Comparison of ENCODE assay signal across 13 cellular contexts in genomic region chr19:3683405-3683865, GRCh38. TPM values are rescaled to one million over a fixed set of nuclear protein-coding genes. Genes with fewer than 3 reads are reported as not detected.
A peak's percentile ranks its signal among the peaks of the same experiment; 100 is the strongest.
DNase-seq lines count a peak whose midpoint lies in the region; ATAC-seq and TF ChIP-seq lines count a peak whose summit lies in the region.
"Had no signal": no experiment of that assay in that cellular context is flagged by ENCODE, and none has a peak within 500 bp of the region (broad histone marks: within the 10 kb centered on the region; RNA-seq: fewer than 3 reads in every experiment).

No MANE protein-coding gene starts in this region.

- intact Hi-C loops in CD4-positive, alpha-beta T cell (cut with DNase I, micrococcal nuclease): no loop called here
- intact Hi-C loops in heart right ventricle (cut with DNase I): loop anchor here in 1 of 10 donors (1.0 kb wide), 1 partner anchor 12 kb away; no protein-coding TSS in a partner anchor

- 57 to 60% methylated on average over 18 to 19 of the region's 19 CpGs for WGBS in heart right ventricle, 2 donors
- no CpG with 5 or more reads among the region's 19 CpGs for WGBS in neuronal stem cell (ENCODE audit: extremely low coverage in 2 of 2, insufficient read length in 2 of 2, insufficient replicate concordance in 1 of 2), 2 donors

- H3K79me1 ChIP-seq in neuronal stem cell (ENCODE audit: low read depth, low read length): peaks cover 27% of the 10 kb centered on the region

- H4K91ac ChIP-seq in neuronal stem cell (ENCODE audit: low read depth, low read length, poor library complexity): no peak overlapping the region

- POLR2A ChIA-PET in CD4-positive, alpha-beta T cell (lab: Charles Lee): no interaction called here

- no peak for ATAC-seq in CD4-positive, alpha-beta T cell (ENCODE audit: poor library complexity)
- ATAC-seq in heart right ventricle (peak; percentile 41 to 93 (median 82)), HG03342 (IDR thresholded peaks at IDR 0.05; ENCODE audit: unreplicated experiment) (no peak), GM18511 (IDR thresholded peaks at IDR 0.05; ENCODE audit: unreplicated experiment) (no peak)
- no peak for ATAC-seq in stimulated activated effector memory CD8-positive, alpha-beta T cell treated with anti-CD3 and anti-CD28 coated beads, Interleukin-12 subunit alpha, Interleukin-12 subunit beta, amount 100 ng/mL, for 72 hours

- peaks cover 0 to 23% (median 6%) of the 10 kb centered on the region in 9 donors for H3K36me3 ChIP-seq in heart right ventricle
- peaks cover 0 to 11% of the 10 kb centered on the region in 2 donors for H3K36me3 ChIP-seq in neuronal stem cell (replicated peaks in 1 of 2; ENCODE audit: control insufficient read depth in 2 of 2, insufficient read depth in 2 of 2, low read length in 2 of 2)

- H4K8ac ChIP-seq in neuronal stem cell (ENCODE audit: low read depth, low read length): peak overlapping the region; percentile 65

- peak overlapping the region; percentile 93 for H3K23ac ChIP-seq in neuronal stem cell (ENCODE audit: low read depth, low read length, poor library complexity)

- CTCF ChIA-PET in CD4-positive, alpha-beta T cell (lab: Charles Lee): interaction anchor here (1.9 kb wide), 1 partner anchor 9 kb away, joined by 5 read pairs; no protein-coding TSS in a partner anchor

- H3K14ac ChIP-seq in neuronal stem cell (ENCODE audit: low read length): peak overlapping the region; percentile 98

- H3K36me3 Mint-ChIP-seq in CD4-positive, alpha-beta T cell (ENCODE audit: low read depth): peaks cover 10% of the 10 kb centered on the region
- H3K36me3 Mint-ChIP-seq in stimulated activated effector memory CD8-positive, alpha-beta T cell treated with anti-CD3 and anti-CD28 coated beads, Interleukin-12 subunit alpha, Interleukin-12 subunit beta, amount 100 ng/mL, for 72 hours: peaks cover 45% of the 10 kb centered on the region

- no peak overlapping the region for H2BK12ac ChIP-seq in neuronal stem cell (ENCODE audit: low read length)

- H2AFZ ChIP-seq in neuronal stem cell (ENCODE audit: low read length): peak overlapping the region; percentile 47

- peak overlapping the region in 1 of 10 donors; percentile 2 for H3K4me3 ChIP-seq in heart right ventricle
- peak overlapping the region in 1 of 2 donors; percentile 25 for H3K4me3 ChIP-seq in neuronal stem cell (ENCODE audit: low read length in 2 of 2)
- H3K4me3 ChIP-seq: vagina had no signal

- peaks cover 26% of the 10 kb centered on the region for H3K4me1 Mint-ChIP-seq in CD4-positive, alpha-beta T cell (ENCODE audit: low read depth)
- H3K4me1 Mint-ChIP-seq in stimulated activated effector memory CD8-positive, alpha-beta T cell treated with anti-CD3 and anti-CD28 coated beads, Interleukin-12 subunit alpha, Interleukin-12 subunit beta, amount 100 ng/mL, for 72 hours: peaks cover 40% of the 10 kb centered on the region

- H3K4me3 Mint-ChIP-seq in CD4-positive, alpha-beta T cell: peak overlapping the region; percentile 51
- H3K4me3 Mint-ChIP-seq in stimulated activated effector memory CD8-positive, alpha-beta T cell treated with anti-CD3 and anti-CD28 coated beads, Interleukin-12 subunit alpha, Interleukin-12 subunit beta, amount 100 ng/mL, for 72 hours: no peak overlapping the region

- H2BK120ac ChIP-seq in neuronal stem cell (ENCODE audit: low read depth, low read length): no peak overlapping the region

- H3K9me3 ChIP-seq in CD4-positive, alpha-beta T cell (ENCODE audit: control insufficient read depth, low read length): no peaks in the 10 kb centered on the region
- H3K9me3 ChIP-seq in heart right ventricle: peaks cover 0 to 12% (median 5%) of the 10 kb centered on the region in 11 donors
- H3K9me3 ChIP-seq in neuronal stem cell (replicated peaks in 1 of 2; ENCODE audit: control insufficient read depth in 2 of 2, insufficient read depth in 1 of 2, low read depth in 1 of 2, low read length in 2 of 2): peaks cover 0 to 11% of the 10 kb centered on the region in 2 donors
- H3K9me3 ChIP-seq: vagina had no signal

- H2BK5ac ChIP-seq in neuronal stem cell (ENCODE audit: low read length): peak overlapping the region; percentile 90

- H3K18ac ChIP-seq in neuronal stem cell (ENCODE audit: low read length): peak overlapping the region; percentile 87

- H2AK5ac ChIP-seq in neuronal stem cell (ENCODE audit: low read depth, low read length): peak overlapping the region; percentile 96

- H3K4me2 ChIP-seq in neuronal stem cell (ENCODE audit: insufficient read depth, low read length, poor library complexity, severe bottlenecking): no peak overlapping the region

- DNase-seq in CD4-positive, alpha-beta T cell: no peak
- DNase-seq in amniotic epithelial cell (ENCODE audit: low read depth) (peak; percentile 90), heart right ventricle (peak; percentile 56 to 63), neuronal stem cell (ENCODE audit: low spot score) (no peak), epidermal melanocyte (ENCODE audit: insufficient read length, low spot score) (no peak)
- no peak for DNase-seq in stimulated activated effector memory CD8-positive, alpha-beta T cell treated with anti-CD3 and anti-CD28 coated beads, Interleukin-12 subunit alpha, Interleukin-12 subunit beta, amount 100 ng/mL, for 72 hours (ENCODE audit: low spot score in 2 of 2)
- DNase-seq: activated CD4-positive, alpha-beta T cell treated with anti-CD3 and anti-CD28 coated beads for 48 hours; NCI-H1694; stimulated activated CD4-positive, alpha-beta T cell treated with anti-CD3 and anti-CD28 coated beads, Interleukin-4, amount 100 ng/mL, for 1 hour had no signal

- no peak overlapping the region for H3K4ac ChIP-seq in neuronal stem cell (ENCODE audit: low read length)

- H2BK15ac ChIP-seq in neuronal stem cell (ENCODE audit: low read length): peak overlapping the region; percentile 89

- peak overlapping the region; percentile 60 for H3K9ac ChIP-seq in neuronal stem cell (ENCODE audit: low read depth, low read length, poor library complexity)

- H3K4me1 ChIP-seq in heart right ventricle: peaks cover 4 to 47% (median 23%) of the 10 kb centered on the region in 9 donors
- H3K4me1 ChIP-seq in neuronal stem cell (ENCODE audit: control insufficient read depth in 2 of 2, insufficient read depth in 1 of 2, low read depth in 1 of 2, low read length in 2 of 2): peaks cover 20 to 25% of the 10 kb centered on the region in 2 donors

- TF ChIP-seq CTCF in CD4-positive, alpha-beta T cell (IDR thresholded peaks at IDR 0.05): no peak
- TF ChIP-seq CTCF in heart right ventricle (IDR thresholded peaks at IDR 0.05): no peak

- no peak overlapping the region for H3K27ac ChIP-seq in CD4-positive, alpha-beta T cell (ENCODE audit: low read depth, low read length)
- H3K27ac ChIP-seq in heart right ventricle (peak overlapping the region; percentile 62 to 86 (median 80)), neuronal stem cell (replicated peaks; ENCODE audit: low read length) (no peak overlapping the region)

- no peaks in the 10 kb centered on the region for H3K27me3 ChIP-seq in CD4-positive, alpha-beta T cell (ENCODE audit: control insufficient read depth, insufficient read depth, low read length)
- H3K27me3 ChIP-seq in heart right ventricle: no peaks in the 10 kb centered on the region
- H3K27me3 ChIP-seq in neuronal stem cell (ENCODE audit: control insufficient read depth in 3 of 3, insufficient read depth in 3 of 3, low read depth in 1 of 3, low read length in 3 of 3): no peaks in the 10 kb centered on the region
- H3K27me3 ChIP-seq: vagina had no signal

- no peaks in the 10 kb centered on the region for H3K27me3 Mint-ChIP-seq in CD4-positive, alpha-beta T cell

- no peaks in the 10 kb centered on the region for H3K9me3 Mint-ChIP-seq in CD4-positive, alpha-beta T cell
- no peaks in the 10 kb centered on the region for H3K9me3 Mint-ChIP-seq in stimulated activated effector memory CD8-positive, alpha-beta T cell treated with anti-CD3 and anti-CD28 coated beads, Interleukin-12 subunit alpha, Interleukin-12 subunit beta, amount 100 ng/mL, for 72 hours

- no peak overlapping the region for H3K27ac Mint-ChIP-seq in CD4-positive, alpha-beta T cell
- H3K27ac Mint-ChIP-seq in stimulated activated effector memory CD8-positive, alpha-beta T cell treated with anti-CD3 and anti-CD28 coated beads, Interleukin-12 subunit alpha, Interleukin-12 subunit beta, amount 100 ng/mL, for 72 hours: no peak overlapping the region

RNA-seq across cellular contexts. Expression of gene PIP5K1C, which starts 16.8 kb away (rescaled TPM):
- 10 to 100 TPM; 14.7 to 15.5 TPM for total RNA-seq in CD4-positive, alpha-beta T cell
- total RNA-seq in heart right ventricle: 10 to 100 TPM; 28.2 to 46.6 (median 36.3) TPM
- 10 to 100 TPM; 18.3 to 18.9 TPM for polyA plus RNA-seq in heart right ventricle
- polyA plus RNA-seq in neuronal stem cell (2013, experiment 1 of 2): 25.4 TPM
- polyA plus RNA-seq in neuronal stem cell (2013, experiment 2 of 2): 24.7 TPM

RNA-seq across cellular contexts. Expression of gene TJP3, which starts 24.7 kb away (rescaled TPM):
- 1 to 10 TPM; 8.2 to 9.0 TPM for total RNA-seq in CD4-positive, alpha-beta T cell
- total RNA-seq in heart right ventricle: under 1 TPM in 3 of 10 donors, not detected in 7; 0.15 to 0.49 (median 0.34) TPM
- polyA plus RNA-seq in heart right ventricle: under 1 TPM in 1 of 2 donors, not detected in 1; 0.06 TPM
- 23.4 TPM for polyA plus RNA-seq in neuronal stem cell (2013, experiment 1 of 2)
- 21.0 TPM for polyA plus RNA-seq in neuronal stem cell (2013, experiment 2 of 2)
- total RNA-seq: RPMI7951 had no signal

RNA-seq across cellular contexts. Expression of gene CACTIN, which starts 56.8 kb away (rescaled TPM):
- total RNA-seq in CD4-positive, alpha-beta T cell: 10 to 100 TPM; 25.8 to 25.9 TPM
- 10 to 100 TPM in 9 of 10 donors, 1 to 10 TPM in 1; 9.7 to 15.8 (median 12.1) TPM for total RNA-seq in heart right ventricle
- polyA plus RNA-seq in heart right ventricle: 10 to 100 TPM; 15.8 to 17.6 TPM
- 23.9 TPM for polyA plus RNA-seq in neuronal stem cell (2013, experiment 1 of 2)
- 25.3 TPM for polyA plus RNA-seq in neuronal stem cell (2013, experiment 2 of 2)

Comparison
In these comparisons a context has a peak if more than half of its experiments do, and no peak if none do; other contexts are left out.
1. ATAC-seq: peak in heart right ventricle (8 of 8); none in CD4-positive, alpha-beta T cell (single experiment), stimulated activated effector memory CD8-positive, alpha-beta T cell treated with anti-CD3 and anti-CD28 coated beads, Interleukin-12 subunit alpha, Interleukin-12 subunit beta, amount 100 ng/mL, for 72 hours (single experiment), HG03342 (single experiment) and GM18511 (single experiment).
2. DNase-seq: peak in amniotic epithelial cell (single experiment) and heart right ventricle (2 of 2); none in CD4-positive, alpha-beta T cell (0 of 10), neuronal stem cell (single experiment), stimulated activated effector memory CD8-positive, alpha-beta T cell treated with anti-CD3 and anti-CD28 coated beads, Interleukin-12 subunit alpha, Interleukin-12 subunit beta, amount 100 ng/mL, for 72 hours (0 of 2) and epidermal melanocyte (single experiment).
3. H3K27ac ChIP-seq: peak in heart right ventricle (10 of 10); none in CD4-positive, alpha-beta T cell (single experiment) and neuronal stem cell (single experiment).
4. RNA of gene TJP3, which starts 24.7 kb away (total RNA-seq): 8.2 to 9.0 TPM in CD4-positive, alpha-beta T cell; 0.15 to 0.49 TPM in heart right ventricle; every median in the first group is over 4 times any median in the second.